9 cellular contexts compared by ENCODE assay signal in genomic region chr22:24154826-24155225, GRCh38. TPM values are rescaled to one million over a fixed set of nuclear protein-coding genes. Genes with fewer than 3 reads are reported as not detected.
DNase-seq lines count a peak whose midpoint lies in the region; ATAC-seq and TF ChIP-seq lines count a peak whose summit lies in the region.
"Had no signal": no experiment of that assay in that cellular context is flagged by ENCODE, and none has a peak within 500 bp of the region (broad histone marks: within the 10 kb centered on the region; RNA-seq: fewer than 3 reads in every experiment).

No MANE protein-coding gene starts in this region.

- no TSS peak for BruUV-seq in IMR-90 (replicated peaks; lab: Mats Ljungman, UMichigan)

- H3K4me1 Mint-ChIP-seq in CD4-positive, alpha-beta T cell (ENCODE audit: low read depth): peaks cover 84% of the 10 kb centered on the region
- peaks cover 77% of the 10 kb centered on the region for H3K4me1 Mint-ChIP-seq in central memory CD8-positive, alpha-beta T cell
- H3K4me1 Mint-ChIP-seq in neural progenitor cell: peaks cover 36% of the 10 kb centered on the region

- H3K36me3 ChIP-seq in IMR-90 (ENCODE audit: control insufficient read depth, insufficient read depth, low read length) (no peaks in the 10 kb centered on the region), neural progenitor cell (no peaks in the 10 kb centered on the region)

- no peaks in the 10 kb centered on the region for H3K9me3 ChIP-seq in CD4-positive, alpha-beta T cell (ENCODE audit: control insufficient read depth, low read length)
- H3K9me3 ChIP-seq in IMR-90 (ENCODE audit: control insufficient read depth, insufficient read depth, low read length) (no peaks in the 10 kb centered on the region), neural progenitor cell (ENCODE audit: low read depth) (no peaks in the 10 kb centered on the region)

- peak overlapping the region; percentile 84 to 89; a peak in 2 of 4 replicates for H4K8ac ChIP-seq in IMR-90 (ENCODE audit: low read depth in 2 of 2, low read length in 2 of 2)

- H3K4me3 ChIP-seq in IMR-90 (ENCODE audit: insufficient read depth, low read depth, low read length): no peak overlapping the region
- no peak overlapping the region for H3K4me3 ChIP-seq in neural progenitor cell

- peak overlapping the region; percentile 94; the same call in 1 of the 2 replicates for H3K23ac ChIP-seq in IMR-90 (ENCODE audit: low read depth, low read length)

- H2AFZ ChIP-seq in IMR-90 (replicated peaks; ENCODE audit: low read length, poor library complexity) (no peak overlapping the region), neural progenitor cell (replicated peaks) (no peak overlapping the region)

- peak overlapping the region; percentile 94 for H3K27ac ChIP-seq in CD4-positive, alpha-beta T cell (ENCODE audit: low read depth, low read length)
- H3K27ac ChIP-seq in IMR-90 (ENCODE audit: insufficient read depth, low read length): peak overlapping the region; percentile 84; the same call in 1 of the 2 replicates
- no peak overlapping the region for H3K27ac ChIP-seq in neural progenitor cell

- H3K27me3 ChIP-seq in CD4-positive, alpha-beta T cell (ENCODE audit: control insufficient read depth, insufficient read depth, low read length): no peaks in the 10 kb centered on the region
- no peaks in the 10 kb centered on the region for H3K27me3 ChIP-seq in IMR-90 (ENCODE audit: control insufficient read depth, insufficient read depth, low read length)
- H3K27me3 ChIP-seq in neural progenitor cell: peaks cover 27% of the 10 kb centered on the region

- H2BK15ac ChIP-seq in IMR-90 (ENCODE audit: low read depth, low read length): peak overlapping the region; percentile 91; the same call in 2 of the 3 replicates

- POLR2A ChIA-PET in CD4-positive, alpha-beta T cell (lab: Charles Lee): interaction anchor here (2.7 to 6.7 kb wide), 6 partner anchors 8 to 144 kb away, joined by 10 to 90 read pairs (median 34); partner anchors contain the start of gene CABIN1
- POLR2A ChIA-PET in IMR-90 (lab: Charles Lee; ENCODE audit: unreplicated experiment): no interaction called here

- peak overlapping the region; percentile 54; the same call in 1 of the 2 replicates for H4K5ac ChIP-seq in IMR-90 (ENCODE audit: low read depth, low read length)

- CTCF ChIA-PET in CD4-positive, alpha-beta T cell (lab: Charles Lee): interaction anchor here (0.8 to 3.0 kb wide), 4 partner anchors 8 to 130 kb away, joined by 3 to 23 read pairs (median 4); no protein-coding TSS in a partner anchor
- CTCF ChIA-PET in IMR-90 (lab: Yijun Ruan, JAX): interaction anchor here (0.6 to 3.2 kb wide), 4 partner anchors 9 to 549 kb away, joined by 3 to 10 read pairs (median 4); no protein-coding TSS in a partner anchor

- no peak for TF ChIP-seq RAD21 in IMR-90 (IDR thresholded peaks at IDR 0.05; ENCODE audit: low read length)

- no peaks in the 10 kb centered on the region for H3K79me2 ChIP-seq in neural progenitor cell (ENCODE audit: low read depth)

- H3F3A ChIP-seq in neural progenitor cell (ENCODE audit: low read depth): peaks cover 16% of the 10 kb centered on the region

- H3K79me1 ChIP-seq in IMR-90 (ENCODE audit: low read depth in 1 of 2, low read length in 2 of 2): peaks cover 44 to 88% of the 10 kb centered on the region in 2 experiments

- peak overlapping the region; percentile 96 for H3K27ac Mint-ChIP-seq in CD4-positive, alpha-beta T cell
- peak overlapping the region; percentile 79 for H3K27ac Mint-ChIP-seq in central memory CD8-positive, alpha-beta T cell (ENCODE audit: low read depth)
- no peak overlapping the region for H3K27ac Mint-ChIP-seq in neural progenitor cell

- peak overlapping the region; percentile 96 for H2BK20ac ChIP-seq in IMR-90 (ENCODE audit: low read depth, low read length)

- H3K4me1 ChIP-seq in IMR-90 (ENCODE audit: control insufficient read depth, insufficient read depth, low read length): peaks cover 42% of the 10 kb centered on the region
- H3K4me1 ChIP-seq in neural progenitor cell: peaks cover 14% of the 10 kb centered on the region

- H3K4ac ChIP-seq in IMR-90 (ENCODE audit: low read depth, low read length): peak overlapping the region; percentile 97

- dilution Hi-C loops in IMR-90 (cut with HindIII; ENCODE audit: low sequenced_read_pairs, unreplicated experiment): no loop called here

- H3K18ac ChIP-seq in IMR-90 (ENCODE audit: low read depth, low read length): 0 out of 2 replicates have a peak overlapping the region, but pooled peaks have one; percentile 10

- peak overlapping the region; percentile 98 for H2AK9ac ChIP-seq in IMR-90 (replicated peaks; ENCODE audit: low read depth, low read length, poor library complexity)

- H3K9me1 ChIP-seq in IMR-90 (ENCODE audit: insufficient read depth, low read length): peaks cover 57% of the 10 kb centered on the region

- no peak for ATAC-seq in CD4-positive, alpha-beta T cell (ENCODE audit: poor library complexity)
- ATAC-seq in IMR-90 (ENCODE audit: low read depth) (no peak), GM18909 (IDR thresholded peaks at IDR 0.05; ENCODE audit: poor library complexity, unreplicated experiment) (no peak), HG02852 (IDR thresholded peaks at IDR 0.05; ENCODE audit: unreplicated experiment) (no peak)
- ATAC-seq in central memory CD8-positive, alpha-beta T cell (replicated peaks; ENCODE audit: extremely low read depth, poor library complexity, severe bottlenecking): no peak

- peaks cover 14% of the 10 kb centered on the region for H3K36me3 Mint-ChIP-seq in CD4-positive, alpha-beta T cell (ENCODE audit: low read depth)
- H3K36me3 Mint-ChIP-seq in central memory CD8-positive, alpha-beta T cell (ENCODE audit: insufficient read depth): peaks cover 7% of the 10 kb centered on the region
- peaks cover 2% of the 10 kb centered on the region for H3K36me3 Mint-ChIP-seq in neural progenitor cell

- H3K9me3 Mint-ChIP-seq in CD4-positive, alpha-beta T cell: no peaks in the 10 kb centered on the region
- no peaks in the 10 kb centered on the region for H3K9me3 Mint-ChIP-seq in central memory CD8-positive, alpha-beta T cell
- H3K9me3 Mint-ChIP-seq in neural progenitor cell: no peaks in the 10 kb centered on the region

- peak overlapping the region; percentile 96; the same call in 1 of the 2 replicates for H3K14ac ChIP-seq in IMR-90 (replicated peaks; ENCODE audit: low read depth, low read length)

- H3K4me3 Mint-ChIP-seq in CD4-positive, alpha-beta T cell: peak overlapping the region; percentile 80
- peak overlapping the region; percentile 93 for H3K4me3 Mint-ChIP-seq in central memory CD8-positive, alpha-beta T cell
- peak overlapping the region; percentile 55 for H3K4me3 Mint-ChIP-seq in neural progenitor cell

- H2BK5ac ChIP-seq in IMR-90 (ENCODE audit: low read depth, low read length, poor library complexity, severe bottlenecking): peak overlapping the region; percentile 87

- in situ Hi-C loops in IMR-90 (cut with MboI; ENCODE audit: low sequenced_read_pairs): no loop called here

- TF ChIP-seq POLR2A in IMR-90 (IDR thresholded peaks at IDR 0.05; ENCODE audit: low read depth, low read length): no peak

- TF ChIP-seq CTCF in CD4-positive, alpha-beta T cell (IDR thresholded peaks at IDR 0.05): no peak
- TF ChIP-seq CTCF in IMR-90 (conservative IDR thresholded peaks at IDR 0.05; ENCODE audit: low read depth, low read length) (no peak), neural progenitor cell (IDR thresholded peaks at IDR 0.05) (no peak)

- no peaks in the 10 kb centered on the region for H3K27me3 Mint-ChIP-seq in CD4-positive, alpha-beta T cell
- no peaks in the 10 kb centered on the region for H3K27me3 Mint-ChIP-seq in central memory CD8-positive, alpha-beta T cell
- peaks cover 17% of the 10 kb centered on the region for H3K27me3 Mint-ChIP-seq in neural progenitor cell (ENCODE audit: insufficient read depth, low read depth)

- H3K4me2 ChIP-seq in IMR-90 (ENCODE audit: low read depth, low read length): no peak overlapping the region
- no peak overlapping the region for H3K4me2 ChIP-seq in neural progenitor cell

- peak overlapping the region; percentile 98 for H4K91ac ChIP-seq in IMR-90 (ENCODE audit: insufficient read depth, low read depth, low read length)

- no peak overlapping the region for H3K9ac ChIP-seq in IMR-90 (ENCODE audit: low read depth, low read length)
- no peak overlapping the region for H3K9ac ChIP-seq in neural progenitor cell

- intact Hi-C loops in CD4-positive, alpha-beta T cell (cut with DNase I, micrococcal nuclease): loop anchor here in 1 of 2 experiments (2.0 kb wide), 1 partner anchor 14 kb away; no protein-coding TSS in a partner anchor
- intact Hi-C loops in IMR-90 (cut with micrococcal nuclease): loop anchor here (5.0 kb wide), 2 partner anchors 48 to 93 kb away; no protein-coding TSS in a partner anchor

- H4K20me1 ChIP-seq in IMR-90 (ENCODE audit: insufficient read depth, low read length) (peaks cover 34% of the 10 kb centered on the region), neural progenitor cell (ENCODE audit: low read depth) (peaks cover 58% of the 10 kb centered on the region)

- 0 out of 2 replicates have a peak overlapping the region, but pooled peaks have one; percentile 79 for H3K56ac ChIP-seq in IMR-90 (ENCODE audit: extremely low read depth, insufficient read depth, low read length)

- WGBS in IMR-90 (ENCODE audit: extremely low coverage in 2 of 2, insufficient read length in 1 of 2), 2 experiments: 90% methylated on average over 2 of the region's 5 CpGs; no CpG with 5 or more reads in 1 of the 2 experiments

- no peak for DNase-seq in CD4-positive, alpha-beta T cell
- DNase-seq in IMR-90: no peak
- DNase-seq in central memory CD8-positive, alpha-beta T cell (ENCODE audit: low spot score in 2 of 2): no peak
- DNase-seq in neural progenitor cell (ENCODE audit: low spot score): no peak
- no peak for DNase-seq in activated gamma-delta T cell treated with Interleukin-2 at 50 U/mL for 16 hours
- no peak for DNase-seq in NCI-H774 (lab: John Stamatoyannopoulos, UW)
- DNase-seq: mesendoderm had no signal

- peak overlapping the region; percentile 95 for H2AK5ac ChIP-seq in IMR-90 (ENCODE audit: low read depth, low read length)

- peak overlapping the region; percentile 99 for H2BK120ac ChIP-seq in IMR-90 (ENCODE audit: low read depth, low read length)

TF ChIP-seq in IMR-90, 13 proteins besides CTCF, POLR2A, EP300 and RAD21:
- TF ChIP-seq MXI1 (IDR thresholded peaks at IDR 0.05; ENCODE audit: borderline replicate concordance, low read depth, low read length): no peak
- no peak for TF ChIP-seq SMC3 (IDR thresholded peaks at IDR 0.05; ENCODE audit: low read depth, low read length)
- TF ChIP-seq RCOR1 (IDR thresholded peaks at IDR 0.05; ENCODE audit: insufficient replicate concordance, low read length): no peak

RNA-seq across cellular contexts. Expression of gene SUSD2, which starts 26.5 kb away (rescaled TPM):
- total RNA-seq in CD4-positive, alpha-beta T cell: 1 to 10 TPM in 1 of 2 experiments, under 1 TPM in 1; 0.80 to 1.5 TPM
- total RNA-seq in IMR-90 (2012; rRNA removed) (0.18 and 0.28 TPM in 2 replicates), neural progenitor cell (ENCODE audit: low replicate concordance) (0.02 and 0.25 TPM in 2 replicates)
- polyA plus RNA-seq in IMR-90 (2012; rRNA removed): 1.6 and 2.4 TPM in 2 replicates
- polyA plus RNA-seq in IMR-90 (2012; cell fraction: cytosol; rRNA removed): 1.1 and 1.9 TPM in 2 replicates
- 1.9 and 4.1 TPM in 2 replicates for polyA plus RNA-seq in IMR-90 (2012; cell fraction: nucleus; rRNA removed; ENCODE audit: low replicate concordance)
